Comparison of ENCODE assay signal across 1 cellular context in genomic region chr21:42037943-42038342, GRCh38.
A peak's percentile ranks its signal among the peaks of the same experiment; 100 is the strongest.
TF ChIP-seq lines count a peak whose summit lies in the region.

No MANE protein-coding gene starts in this region.

TF ChIP-seq in liver, 16 proteins besides CTCF, POLR2A, EP300 and RAD21 (continued from another document):
- TF ChIP-seq ZBTB33 (IDR thresholded peaks at IDR 0.05) (peak; percentile 92), EGR1 (IDR thresholded peaks at IDR 0.05; ENCODE audit: low read depth in 2 of 2) (peak; percentile 42 to 80), NR2F2 (IDR thresholded peaks at IDR 0.05) (peak; percentile 18), FOXA1 (IDR thresholded peaks at IDR 0.05) (peak; percentile 35)
